1 cellular context compared by ENCODE assay signal in the genomic region with DNA sequence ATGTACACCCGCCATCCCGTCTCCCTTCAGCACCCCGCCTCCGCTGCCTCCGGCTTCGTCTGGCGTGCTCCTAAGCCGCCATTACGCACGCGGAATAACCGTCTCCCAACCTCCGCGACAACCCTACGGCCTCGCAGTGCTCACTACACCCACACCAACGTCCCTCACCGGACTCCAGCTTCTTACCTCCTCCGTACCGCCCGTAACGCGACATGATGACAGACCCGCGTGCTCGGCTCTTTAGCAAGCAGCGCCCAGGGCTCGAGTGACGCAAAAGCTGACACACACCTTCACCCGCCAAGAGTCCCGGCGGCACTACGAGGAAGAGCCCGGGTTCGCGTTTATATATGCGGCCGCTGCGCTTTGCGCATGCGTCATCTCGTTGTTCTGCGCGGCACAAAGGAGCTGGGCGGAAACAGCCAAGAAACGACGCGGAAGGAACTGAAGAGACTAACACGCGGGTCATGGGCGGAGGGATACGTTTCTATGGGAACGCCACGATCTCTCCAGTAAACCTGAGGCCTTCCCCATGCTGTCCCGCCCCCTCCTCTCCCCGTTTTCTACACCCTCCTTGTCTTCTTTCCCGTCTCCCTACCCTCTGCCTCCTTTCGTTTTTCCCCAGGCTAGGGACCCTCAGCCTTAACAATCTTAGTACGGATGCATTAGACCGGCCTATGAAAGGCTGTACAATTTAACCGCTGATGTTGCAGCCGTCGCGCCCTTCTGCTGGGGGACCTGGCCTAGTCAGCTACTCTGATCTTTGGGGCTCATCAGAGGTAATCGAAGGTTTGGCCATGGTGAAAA.
TF ChIP-seq lines count a peak whose summit lies in the region.

A gene (minus strand): TSS at position 319 of the 804 bp plus-strand sequence. CDS start 105 bp downstream, at position 214.

TF ChIP-seq in SK-N-SH treated with all-trans-retinoic acid at 6 μM for 48 hours, 23 proteins besides CTCF, POLR2A, EP300 and RAD21 (continued from another document):
- TF ChIP-seq, protein P1, sequence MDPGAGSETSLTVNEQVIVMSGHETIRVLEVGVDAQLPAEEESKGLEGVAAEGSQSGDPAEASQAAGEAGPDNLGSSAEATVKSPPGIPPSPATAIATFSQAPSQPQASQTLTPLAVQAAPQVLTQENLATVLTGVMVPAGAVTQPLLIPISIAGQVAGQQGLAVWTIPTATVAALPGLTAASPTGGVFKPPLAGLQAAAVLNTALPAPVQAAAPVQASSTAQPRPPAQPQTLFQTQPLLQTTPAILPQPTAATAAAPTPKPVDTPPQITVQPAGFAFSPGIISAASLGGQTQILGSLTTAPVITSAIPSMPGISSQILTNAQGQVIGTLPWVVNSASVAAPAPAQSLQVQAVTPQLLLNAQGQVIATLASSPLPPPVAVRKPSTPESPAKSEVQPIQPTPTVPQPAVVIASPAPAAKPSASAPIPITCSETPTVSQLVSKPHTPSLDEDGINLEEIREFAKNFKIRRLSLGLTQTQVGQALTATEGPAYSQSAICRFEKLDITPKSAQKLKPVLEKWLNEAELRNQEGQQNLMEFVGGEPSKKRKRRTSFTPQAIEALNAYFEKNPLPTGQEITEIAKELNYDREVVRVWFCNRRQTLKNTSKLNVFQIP (CRISPR knock-in tag; IDR thresholded peaks at IDR 0.05; ENCODE audit: borderline replicate concordance, low read depth), result peak; percentile 84; the same call in 1 of the 2 replicates
- peak; percentile 63; the same call in 1 of the 2 replicates for TF ChIP-seq ZFP30 (CRISPR knock-in tag; IDR thresholded peaks at IDR 0.05)
- TF ChIP-seq ZC3H10 (CRISPR knock-in tag; IDR thresholded peaks at IDR 0.05), result no peak
